ENCODE assay signal across 9 cellular contexts in genomic region chr3:149554826-149555225, GRCh38.
A peak's percentile ranks its signal among the peaks of the same experiment; 100 is the strongest.
DNase-seq lines count a peak whose midpoint lies in the region; ATAC-seq, FAIRE-seq and TF ChIP-seq lines count a peak whose summit lies in the region.
"Had no signal": no experiment of that assay in that cellular context is flagged by ENCODE, and none has a peak within 500 bp of the region (broad histone marks: within the 10 kb centered on the region; RNA-seq: fewer than 3 reads in every experiment).

No MANE protein-coding gene starts in this region.

- WGBS in adrenal gland, 4 donors: 43 to 49% (median 46%) methylated on average over 4 of the region's 4 CpGs
- WGBS in small intestine, 3 donors: 12 to 32% (median 14%) methylated on average over 4 of the region's 4 CpGs

- peak; percentile 83 for DNase-seq in HFFc6
- peak in 3 of 7 donors; percentile 44 to 61 (median 58) for DNase-seq in adrenal gland
- peak; percentile 55 for DNase-seq in glomerular visceral epithelial cell (ENCODE audit: extremely low spot score)
- DNase-seq in small intestine: peak; percentile 36
- no peak for DNase-seq in GM12891 (ENCODE audit: insufficient read length, low spot score)
- no peak for DNase-seq in ureter (ENCODE audit: low spot score)
- no peak for DNase-seq in germinal center (ENCODE audit: low spot score)
- DNase-seq: Peyer's patch had no signal

- H3K4me1 ChIP-seq in adrenal gland (replicated peaks in 1 of 2) (peaks cover 23 to 41% of the 10 kb centered on the region in 2 donors), small intestine (ENCODE audit: control insufficient read depth in 2 of 2, insufficient read depth in 1 of 2, low read depth in 1 of 2, low read length in 1 of 2) (peaks cover 0 to 4% of the 10 kb centered on the region in 2 donors)

- intact Hi-C loops in adrenal gland (cut with DNase I): no loop called here

- H3K27me3 ChIP-seq in adrenal gland (no peaks in the 10 kb centered on the region), small intestine (ENCODE audit: control insufficient read depth in 2 of 2, insufficient read depth in 2 of 2, low read length in 2 of 2) (no peaks in the 10 kb centered on the region)
- H3K27me3 ChIP-seq: Peyer's patch had no signal

- H3K27ac Mint-ChIP-seq in HFFc6: peak overlapping the region; percentile 91

- no peaks in the 10 kb centered on the region for H3K36me3 Mint-ChIP-seq in HFFc6 (ENCODE audit: low read depth)

- peak overlapping the region; percentile 77 for H3K4me3 Mint-ChIP-seq in HFFc6

- peaks cover 1% of the 10 kb centered on the region; the same call in 1 of the 2 replicates for H3K27me3 Mint-ChIP-seq in HFFc6 (ENCODE audit: insufficient read depth)

- H3K27ac ChIP-seq in adrenal gland: peak overlapping the region; percentile 37 to 83 (median 54)
- no peak overlapping the region for H3K27ac ChIP-seq in small intestine (ENCODE audit: low read depth in 1 of 2, low read length in 1 of 2)

- no peaks in the 10 kb centered on the region for H3K9me3 Mint-ChIP-seq in HFFc6

- H3K4me1 Mint-ChIP-seq in HFFc6 (ENCODE audit: low read depth): peaks cover 44% of the 10 kb centered on the region

- no peaks in the 10 kb centered on the region for H3K36me3 ChIP-seq in adrenal gland (replicated peaks in 1 of 2)
- H3K36me3 ChIP-seq in small intestine (ENCODE audit: control insufficient read depth in 2 of 2, insufficient read depth in 2 of 2, low read length in 2 of 2): no peaks in the 10 kb centered on the region
- H3K36me3 ChIP-seq: Peyer's patch had no signal

- TF ChIP-seq POLR2A in adrenal gland (IDR thresholded peaks at IDR 0.05) (no peak), GM12891 (IDR thresholded peaks at IDR 0.05; ENCODE audit: low read depth, low read length) (no peak)

- no peaks in the 10 kb centered on the region for H3K9me3 ChIP-seq in adrenal gland (replicated peaks in 1 of 3)
- H3K9me3 ChIP-seq in small intestine (ENCODE audit: control insufficient read depth, low read depth): no peaks in the 10 kb centered on the region
- H3K9me3 ChIP-seq: Peyer's patch had no signal

- FAIRE-seq in small intestine (lab: Jason Lieb, UNC) (no peak), GM12891 (lab: Jason Lieb, UNC) (no peak)

- no peak for TF ChIP-seq CTCF in HFFc6 (IDR thresholded peaks at IDR 0.05)
- no peak for TF ChIP-seq CTCF in adrenal gland (IDR thresholded peaks at IDR 0.05)

- no peak for ATAC-seq in HG02870 (IDR thresholded peaks at IDR 0.05; ENCODE audit: unreplicated experiment)

- H3K4me3 ChIP-seq in adrenal gland (no peak overlapping the region), small intestine (ENCODE audit: low read depth in 1 of 2, low read length in 2 of 2) (no peak overlapping the region)
- H3K4me3 ChIP-seq: Peyer's patch had no signal

TF ChIP-seq in GM12891, 5 proteins besides CTCF, POLR2A, EP300 and RAD21:
- TF ChIP-seq POU2F2 (IDR thresholded peaks at IDR 0.05; ENCODE audit: low read depth, low read length) (no peak), SPI1 (IDR thresholded peaks at IDR 0.05; ENCODE audit: low read depth, low read length) (no peak), POLR2AphosphoS5 (IDR thresholded peaks at IDR 0.05; ENCODE audit: low read depth, low read length) (no peak), TAF1 (IDR thresholded peaks at IDR 0.05; ENCODE audit: low read depth, low read length) (no peak), PAX5 (IDR thresholded peaks at IDR 0.05; ENCODE audit: insufficient read depth, low read length, severe bottlenecking) (no peak)

Comparison
In these comparisons a context has a peak if more than half of its experiments do, and no peak if none do; other contexts are left out.
1. DNase-seq: peak in HFFc6 (single experiment), glomerular visceral epithelial cell (single experiment) and small intestine (single experiment); none in GM12891 (single experiment), ureter (single experiment) and germinal center (single experiment).
2. H3K27ac ChIP-seq: peak in adrenal gland (5 of 5); none in small intestine (0 of 2).